ENCODE assay signal across 16 cellular contexts in the genomic region with DNA sequence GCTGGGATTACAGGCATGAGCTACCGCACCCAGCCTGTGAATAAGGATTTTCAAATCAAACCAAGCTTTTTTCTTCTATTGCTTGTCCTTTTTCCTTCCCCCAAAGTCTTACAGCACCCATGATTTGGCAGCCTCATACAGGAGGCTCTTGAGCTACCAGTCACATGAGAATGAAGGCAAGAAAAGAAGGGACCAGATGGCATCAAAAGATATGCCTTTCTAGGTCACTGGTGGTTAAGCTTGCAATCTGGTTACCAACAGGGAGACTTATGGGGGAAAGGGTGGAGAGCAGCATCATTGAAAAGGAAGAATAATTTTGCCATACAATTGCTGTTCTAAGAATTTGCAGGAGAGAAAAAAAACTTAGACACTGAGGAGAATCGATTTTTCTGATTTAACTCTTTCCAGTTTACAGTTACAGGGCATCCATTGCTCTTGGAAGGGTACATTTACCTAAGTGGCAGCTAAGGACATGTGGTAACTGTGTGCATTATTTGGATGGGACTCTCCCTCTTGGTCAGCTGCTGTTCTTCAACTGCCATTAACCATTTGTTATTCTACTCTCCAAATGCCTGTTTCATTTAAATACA. TPM values are rescaled to one million over a fixed set of nuclear protein-coding genes. Genes with fewer than 3 reads are reported as not detected.
DNase-seq lines count a peak whose midpoint lies in the region; ATAC-seq and TF ChIP-seq lines count a peak whose summit lies in the region.
"Had no signal": no experiment of that assay in that cellular context is flagged by ENCODE, and none has a peak within 500 bp of the region (broad histone marks: within the 10 kb centered on the region; RNA-seq: fewer than 3 reads in every experiment).

No MANE protein-coding gene starts in this region.

- TF ChIP-seq POLR2A in heart left ventricle (IDR thresholded peaks at IDR 0.05) = no peak
- no peak for TF ChIP-seq POLR2A in thyroid gland (IDR thresholded peaks at IDR 0.05)

- peaks cover 6% of the 10 kb centered on the region for H3K36me3 Mint-ChIP-seq in effector memory CD8-positive, alpha-beta T cell (ENCODE audit: insufficient read depth)

- peaks cover 3 to 25% of the 10 kb centered on the region in 2 donors for H3K4me1 Mint-ChIP-seq in effector memory CD8-positive, alpha-beta T cell (ENCODE audit: low read depth in 2 of 2)

- H3K4me3 ChIP-seq in heart left ventricle (no peak overlapping the region), thyroid gland (replicated peaks in 1 of 3) (no peak overlapping the region)
- H3K4me3 ChIP-seq: Peyer's patch had no signal

- DNase-seq in heart left ventricle = no peak
- DNase-seq in Right ventricle myocardium inferior (ENCODE audit: missing footprints) = no peak
- DNase-seq in SK-N-DZ (ENCODE audit: low spot score) = peak; percentile 5
- peak in 1 of 3 experiments; percentile 19 for DNase-seq in effector memory CD8-positive, alpha-beta T cell
- DNase-seq in thyroid gland = peak in 1 of 2 donors; percentile 17
- DNase-seq in 8988T = no peak
- DNase-seq: activated CD4-positive, alpha-beta T cell treated with anti-CD3 and anti-CD28 coated beads for 1 hour; activated CD8-positive, alpha-beta memory T cell treated with anti-CD3 and anti-CD28 coated beads, Interleukin-2, amount 50 U/mL, for 4 hours; activated naive CD4-positive, alpha-beta T cell treated with anti-CD3 and anti-CD28 coated beads, Interleukin-2, amount 10 ng/mL, durations not matched to agents 7 days and 5 days; GDM1; NCI-H1092 treated with DMSO at 0.1 percent for 48 hours; Peyer's patch; stimulated activated CD4-positive, alpha-beta T cell treated with anti-CD3 and anti-CD28 coated beads, Interleukin-2, amount 100 ng/mL, for 24 hours had no signal

- H3K36me3 ChIP-seq in heart left ventricle = peaks cover 0 to 8% (median 0%) of the 10 kb centered on the region in 9 donors
- no peaks in the 10 kb centered on the region for H3K36me3 ChIP-seq in thyroid gland

- H3K4me1 ChIP-seq in heart left ventricle (peaks cover 5 to 95% (median 61%) of the 10 kb centered on the region in 12 donors), thyroid gland (peaks cover 30 to 53% of the 10 kb centered on the region in 2 donors)

- H3K4me3 Mint-ChIP-seq in effector memory CD8-positive, alpha-beta T cell = peak overlapping the region in 1 of 2 donors; percentile 34
- H3K4me3 Mint-ChIP-seq: activated naive CD4-positive, alpha-beta T cell treated with anti-CD3 and anti-CD28 coated beads, Interleukin-2, amount 10 ng/mL, durations not matched to agents 7 days and 5 days; IgD-negative memory B cell had no signal

- H3K9me3 ChIP-seq in heart left ventricle (no peaks in the 10 kb centered on the region), thyroid gland (no peaks in the 10 kb centered on the region)
- H3K9me3 ChIP-seq: Peyer's patch had no signal

- TF ChIP-seq CTCF in heart left ventricle (IDR thresholded peaks at IDR 0.05) (no peak), thyroid gland (IDR thresholded peaks at IDR 0.05) (no peak)

- peaks cover 0 to 4% of the 10 kb centered on the region in 2 donors for H3K27me3 Mint-ChIP-seq in effector memory CD8-positive, alpha-beta T cell
- H3K27me3 Mint-ChIP-seq: activated naive CD4-positive, alpha-beta T cell treated with anti-CD3 and anti-CD28 coated beads, Interleukin-2, amount 10 ng/mL, durations not matched to agents 7 days and 5 days had no signal

- no peaks in the 10 kb centered on the region for H3K9me3 Mint-ChIP-seq in effector memory CD8-positive, alpha-beta T cell
- H3K9me3 Mint-ChIP-seq: activated naive CD4-positive, alpha-beta T cell treated with anti-CD3 and anti-CD28 coated beads, Interleukin-2, amount 10 ng/mL, durations not matched to agents 7 days and 5 days; IgD-negative memory B cell had no signal

- H3K27ac ChIP-seq in heart left ventricle (peak overlapping the region in 10 of 12 donors; percentile 25 to 89 (median 69)), thyroid gland (peak overlapping the region; percentile 68 to 95 (median 74))
- H3K27ac ChIP-seq: Peyer's patch had no signal

- 61 to 72% (median 66%) methylated on average over 2 of the region's 2 CpGs for WGBS in heart left ventricle, 4 donors
- 62 to 70% methylated on average over 2 of the region's 2 CpGs for WGBS in thyroid gland, 2 donors

- ATAC-seq in heart left ventricle (no peak), Right ventricle myocardium inferior (no peak), GM21423 (IDR thresholded peaks at IDR 0.05; ENCODE audit: unreplicated experiment) (no peak), GM19324 (IDR thresholded peaks at IDR 0.05; ENCODE audit: low FRiP score, unreplicated experiment) (no peak)
- peak; percentile 89 for ATAC-seq in effector memory CD8-positive, alpha-beta T cell (replicated peaks)

- peak overlapping the region in 1 of 2 donors; percentile 89 for H3K27ac Mint-ChIP-seq in effector memory CD8-positive, alpha-beta T cell
- H3K27ac Mint-ChIP-seq: activated naive CD4-positive, alpha-beta T cell treated with anti-CD3 and anti-CD28 coated beads, Interleukin-2, amount 10 ng/mL, durations not matched to agents 7 days and 5 days; IgD-negative memory B cell had no signal

- intact Hi-C loops in heart left ventricle (cut with DNase I) (loop anchor here in 9 of 10 donors (5.0 to 10.0 kb wide), 8 partner anchors 48 to 393 kb away; a partner anchor contains a TSS), Right ventricle myocardium inferior (cut with DNase I) (loop anchor here (5.0 to 10.0 kb wide), 2 partner anchors 270 to 393 kb away; a partner anchor contains a TSS), thyroid gland (cut with DNase I) (loop anchor here (5.0 to 10.0 kb wide), 2 partner anchors 50 to 138 kb away; no protein-coding TSS in a partner anchor)

- H3K27me3 ChIP-seq in heart left ventricle = no peaks in the 10 kb centered on the region
- no peaks in the 10 kb centered on the region for H3K27me3 ChIP-seq in thyroid gland
- H3K27me3 ChIP-seq: Peyer's patch had no signal

RNA-seq across cellular contexts. Expression of a gene that starts 29.5 kb away (rescaled TPM):
- total RNA-seq in heart left ventricle = 10 to 100 TPM in 7 of 9 donors, 1 to 10 TPM in 2; 5.2 to 23.1 (median 20.7) TPM
- 10 to 100 TPM in 1 of 2 donors, 1 to 10 TPM in 1; 7.5 to 13.1 TPM for polyA plus RNA-seq in heart left ventricle
- 27.6 TPM for total RNA-seq in Right ventricle myocardium inferior
- 9.5 and 10.3 TPM in 2 replicates for polyA plus RNA-seq in SK-N-DZ (2014; cell fraction: cytosol; rRNA removed)
- polyA plus RNA-seq in SK-N-DZ (2014; cell fraction: nucleus; rRNA removed) = 16.1 and 25.1 TPM in 2 replicates
- 10 to 100 TPM; 12.3 to 16.3 (median 13.5) TPM for total RNA-seq in thyroid gland
